ENCODE assay signal across 9 cellular contexts in genomic region chr17:1882836-1883235, GRCh38. TPM values are rescaled to one million over a fixed set of nuclear protein-coding genes. Genes with fewer than 3 reads are reported as not detected.
DNase-seq lines count a peak whose midpoint lies in the region; ATAC-seq and TF ChIP-seq lines count a peak whose summit lies in the region.
"Had no signal": no experiment of that assay in that cellular context is flagged by ENCODE, and none has a peak within 500 bp of the region (broad histone marks: within the 10 kb centered on the region; RNA-seq: fewer than 3 reads in every experiment).

No MANE protein-coding gene starts in this region.

- no peaks in the 10 kb centered on the region for H3K79me2 ChIP-seq in DND-41 (ENCODE audit: insufficient read depth, low read length)

- CTCF ChIA-PET in HEK293T (lab: Yijun Ruan, JAX): no interaction called here

- H3K27me3 ChIP-seq in DND-41 (ENCODE audit: insufficient read depth, low read length, poor library complexity) (no peaks in the 10 kb centered on the region), MG63 (no peaks in the 10 kb centered on the region)

- H3K4me3 ChIP-seq in DND-41 (ENCODE audit: low read depth in 1 of 2, low read length in 2 of 2) (no peak overlapping the region), MG63 (no peak overlapping the region)
- H3K4me3 ChIP-seq: SK-N-MC had no signal

- ATAC-seq in DND-41 (ENCODE audit: insufficient read depth, low read depth): 0 out of 3 replicates have a peak, but pooled peaks have one; percentile 35

- no peak overlapping the region for H3K4me2 ChIP-seq in DND-41 (ENCODE audit: insufficient read depth, low read length)

- no peaks in the 10 kb centered on the region for H4K20me1 ChIP-seq in DND-41 (ENCODE audit: insufficient read depth, low read length)

- H3K9ac ChIP-seq in DND-41 (ENCODE audit: low read depth, low read length): no peak overlapping the region

- no peaks in the 10 kb centered on the region for H3K9me3 ChIP-seq in DND-41 (ENCODE audit: insufficient read depth, low read length, severe bottlenecking)
- no peaks in the 10 kb centered on the region for H3K9me3 ChIP-seq in MG63

- DNase-seq in DND-41 (peak; percentile 27), HEK293T (ENCODE audit: extremely low spot score) (peak; percentile 51), germinal center (ENCODE audit: low spot score) (peak; percentile 46), smooth muscle cell of the brain vasculature (ENCODE audit: low read depth, low spot score) (peak; percentile 10), posterior vena cava (ENCODE audit: low spot score) (no peak), MG63 (no peak)
- peak; percentile 9 to 40 for DNase-seq in activated CD4-positive, alpha-beta T cell treated with anti-CD3 and anti-CD28 coated beads for 4 hours
- no peak for DNase-seq in stimulated activated CD4-positive, alpha-beta T cell treated with anti-CD3 and anti-CD28 coated beads, Interleukin-1b, Interleukin-23, amount 100 ng/mL, for 48 hours

- POLR2A ChIA-PET in HEK293T (lab: Yijun Ruan, JAX): no interaction called here

- no peak overlapping the region for H2AFZ ChIP-seq in DND-41 (ENCODE audit: low read depth, low read length)

- no peaks in the 10 kb centered on the region for H3K4me1 ChIP-seq in DND-41 (ENCODE audit: insufficient read depth, low read length)

- peak; percentile 61 for TF ChIP-seq CTCF in DND-41 (IDR thresholded peaks at IDR 0.05; ENCODE audit: borderline replicate concordance, extremely low read depth, low read length, poor library complexity, severe bottlenecking)

- H3K36me3 ChIP-seq in DND-41 (ENCODE audit: insufficient read depth, low read length): peaks cover 97% of the 10 kb centered on the region
- peaks cover 27% of the 10 kb centered on the region for H3K36me3 ChIP-seq in MG63

- intact Hi-C loops in posterior vena cava (cut with DNase I): no loop called here

- H3K27ac ChIP-seq in DND-41 (ENCODE audit: low read length): no peak overlapping the region
- H3K27ac ChIP-seq: SK-N-MC had no signal

TF ChIP-seq in HEK293T, 16 proteins besides CTCF, POLR2A, EP300 and RAD21:
- TF ChIP-seq CTBP1 (IDR thresholded peaks at IDR 0.05; ENCODE audit: borderline replicate concordance) (no peak), PKNOX1 (IDR thresholded peaks at IDR 0.05) (no peak), L3MBTL2 (conservative IDR thresholded peaks at IDR 0.05) (no peak), ELF4 (IDR thresholded peaks at IDR 0.05) (no peak), ZNF384 (IDR thresholded peaks at IDR 0.05) (no peak), NFRKB (IDR thresholded peaks at IDR 0.05) (no peak), ARNT (IDR thresholded peaks at IDR 0.05) (no peak), FOXK2 (IDR thresholded peaks at IDR 0.05) (no peak), HDGF (IDR thresholded peaks at IDR 0.05; ENCODE audit: borderline replicate concordance) (no peak), FOXA1 (IDR thresholded peaks at IDR 0.05) (no peak), LEF1 (IDR thresholded peaks at IDR 0.05; ENCODE audit: borderline replicate concordance) (no peak), SP1 (IDR thresholded peaks at IDR 0.05) (no peak), TARDBP (IDR thresholded peaks at IDR 0.05) (no peak), FOXM1 (IDR thresholded peaks at IDR 0.05; ENCODE audit: borderline replicate concordance) (no peak), BHLHE40 (IDR thresholded peaks at IDR 0.05; ENCODE audit: borderline replicate concordance) (no peak), SUZ12 (IDR thresholded peaks at IDR 0.05) (no peak)

RNA-seq across cellular contexts. Expression of gene RPA1, which starts 53.0 kb away (rescaled TPM):
- total RNA-seq in posterior vena cava: 10 to 100 TPM; 77.3 to 86.2 TPM
- total RNA-seq in MG63 (2014; rRNA removed; shearing (Covaris generic); ENCODE audit: low replicate concordance): 34.6 and 49.4 TPM in 2 replicates

RNA-seq across cellular contexts. Expression of gene SMYD4, which starts 53.1 kb away (rescaled TPM):
- total RNA-seq in posterior vena cava: 10 to 100 TPM; 16.8 to 19.7 TPM
- 6.3 and 9.6 TPM in 2 replicates for total RNA-seq in MG63 (2014; rRNA removed; shearing (Covaris generic); ENCODE audit: low replicate concordance)

Comparison
In these comparisons a context has a peak if more than half of its experiments do, and no peak if none do; other contexts are left out.
1. DNase-seq: peak in DND-41 (single experiment), HEK293T (single experiment), activated CD4-positive, alpha-beta T cell treated with anti-CD3 and anti-CD28 coated beads for 4 hours (2 of 2), germinal center (single experiment) and smooth muscle cell of the brain vasculature (single experiment); none in posterior vena cava (single experiment), MG63 (single experiment) and stimulated activated CD4-positive, alpha-beta T cell treated with anti-CD3 and anti-CD28 coated beads, Interleukin-1b, Interleukin-23, amount 100 ng/mL, for 48 hours (single experiment).